Comparison of ENCODE assay signal across 1 cellular context in genomic region chr11:20609727-20610707, GRCh38.
TF ChIP-seq lines count a peak whose summit lies in the region.

No MANE protein-coding gene starts in this region.

TF ChIP-seq in GM23338, 12 proteins besides CTCF, POLR2A, EP300 and RAD21 (continued from another document):
- TF ChIP-seq ZNF462 (CRISPR knock-in tag; IDR thresholded peaks at IDR 0.05), result no peak
- TF ChIP-seq JUNB (IDR thresholded peaks at IDR 0.05; ENCODE audit: unreplicated experiment), result no peak
- no peak for TF ChIP-seq EZH2phosphoT487 (IDR thresholded peaks at IDR 0.05; ENCODE audit: unreplicated experiment)
- TF ChIP-seq CREB1 (CRISPR knock-in tag; IDR thresholded peaks at IDR 0.05; ENCODE audit: low read depth), result no peak
- TF ChIP-seq ZNF114 (CRISPR knock-in tag; IDR thresholded peaks at IDR 0.05), result no peak
- TF ChIP-seq, protein P1, sequence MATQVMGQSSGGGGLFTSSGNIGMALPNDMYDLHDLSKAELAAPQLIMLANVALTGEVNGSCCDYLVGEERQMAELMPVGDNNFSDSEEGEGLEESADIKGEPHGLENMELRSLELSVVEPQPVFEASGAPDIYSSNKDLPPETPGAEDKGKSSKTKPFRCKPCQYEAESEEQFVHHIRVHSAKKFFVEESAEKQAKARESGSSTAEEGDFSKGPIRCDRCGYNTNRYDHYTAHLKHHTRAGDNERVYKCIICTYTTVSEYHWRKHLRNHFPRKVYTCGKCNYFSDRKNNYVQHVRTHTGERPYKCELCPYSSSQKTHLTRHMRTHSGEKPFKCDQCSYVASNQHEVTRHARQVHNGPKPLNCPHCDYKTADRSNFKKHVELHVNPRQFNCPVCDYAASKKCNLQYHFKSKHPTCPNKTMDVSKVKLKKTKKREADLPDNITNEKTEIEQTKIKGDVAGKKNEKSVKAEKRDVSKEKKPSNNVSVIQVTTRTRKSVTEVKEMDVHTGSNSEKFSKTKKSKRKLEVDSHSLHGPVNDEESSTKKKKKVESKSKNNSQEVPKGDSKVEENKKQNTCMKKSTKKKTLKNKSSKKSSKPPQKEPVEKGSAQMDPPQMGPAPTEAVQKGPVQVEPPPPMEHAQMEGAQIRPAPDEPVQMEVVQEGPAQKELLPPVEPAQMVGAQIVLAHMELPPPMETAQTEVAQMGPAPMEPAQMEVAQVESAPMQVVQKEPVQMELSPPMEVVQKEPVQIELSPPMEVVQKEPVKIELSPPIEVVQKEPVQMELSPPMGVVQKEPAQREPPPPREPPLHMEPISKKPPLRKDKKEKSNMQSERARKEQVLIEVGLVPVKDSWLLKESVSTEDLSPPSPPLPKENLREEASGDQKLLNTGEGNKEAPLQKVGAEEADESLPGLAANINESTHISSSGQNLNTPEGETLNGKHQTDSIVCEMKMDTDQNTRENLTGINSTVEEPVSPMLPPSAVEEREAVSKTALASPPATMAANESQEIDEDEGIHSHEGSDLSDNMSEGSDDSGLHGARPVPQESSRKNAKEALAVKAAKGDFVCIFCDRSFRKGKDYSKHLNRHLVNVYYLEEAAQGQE (IDR thresholded peaks at IDR 0.05; ENCODE audit: unreplicated experiment), result no peak
- no peak for TF ChIP-seq STAT1 (IDR thresholded peaks at IDR 0.05; ENCODE audit: unreplicated experiment)
- no peak for TF ChIP-seq EZH2 (IDR thresholded peaks at IDR 0.05; ENCODE audit: low read depth, unreplicated experiment)
- TF ChIP-seq, protein P2, sequence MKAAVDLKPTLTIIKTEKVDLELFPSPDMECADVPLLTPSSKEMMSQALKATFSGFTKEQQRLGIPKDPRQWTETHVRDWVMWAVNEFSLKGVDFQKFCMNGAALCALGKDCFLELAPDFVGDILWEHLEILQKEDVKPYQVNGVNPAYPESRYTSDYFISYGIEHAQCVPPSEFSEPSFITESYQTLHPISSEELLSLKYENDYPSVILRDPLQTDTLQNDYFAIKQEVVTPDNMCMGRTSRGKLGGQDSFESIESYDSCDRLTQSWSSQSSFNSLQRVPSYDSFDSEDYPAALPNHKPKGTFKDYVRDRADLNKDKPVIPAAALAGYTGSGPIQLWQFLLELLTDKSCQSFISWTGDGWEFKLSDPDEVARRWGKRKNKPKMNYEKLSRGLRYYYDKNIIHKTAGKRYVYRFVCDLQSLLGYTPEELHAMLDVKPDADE (IDR thresholded peaks at IDR 0.05), result no peak
- no peak for TF ChIP-seq POLR2AphosphoS5 (IDR thresholded peaks at IDR 0.05; ENCODE audit: low read depth)
- TF ChIP-seq ZNF331 (CRISPR knock-in tag; IDR thresholded peaks at IDR 0.05; ENCODE audit: low read depth), result no peak
